ENCODE assay signal across 14 cellular contexts in the genomic region with DNA sequence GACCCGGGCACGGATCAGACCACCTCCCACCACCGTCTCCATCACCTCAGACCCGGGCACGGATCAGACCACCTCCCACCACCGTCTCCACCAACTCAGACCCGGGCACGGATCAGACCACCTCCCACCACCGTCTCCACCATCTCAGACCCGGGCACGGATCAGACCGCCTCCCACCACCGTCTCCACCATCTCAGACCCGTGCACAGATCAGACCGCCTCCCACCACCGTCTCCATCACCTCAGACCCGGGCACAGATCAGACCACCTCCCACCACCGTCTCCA. TPM values are rescaled to one million over a fixed set of nuclear protein-coding genes. Genes with fewer than 3 reads are reported as not detected.
"Had no signal": no experiment of that assay in that cellular context is flagged by ENCODE, and none has a peak within 500 bp of the region (broad histone marks: within the 10 kb centered on the region; RNA-seq: fewer than 3 reads in every experiment).

No MANE protein-coding gene starts in this region.

RNA-seq across cellular contexts. Expression of a gene that starts 25.6 kb away (rescaled TPM):
- total RNA-seq: activated CD4-positive, alpha-beta memory T cell treated with anti-CD3 and anti-CD28 coated beads for 36 hours; activated CD4-positive, alpha-beta T cell treated with anti-CD3 and anti-CD28 coated beads for 36 hours; activated CD8-positive, alpha-beta memory T cell treated with anti-CD3 and anti-CD28 coated beads for 36 hours; activated CD8-positive, alpha-beta T cell treated with anti-CD3 and anti-CD28 coated beads for 36 hours; activated naive CD4-positive, alpha-beta T cell treated with anti-CD3 and anti-CD28 coated beads, Interleukin-2, amount 50 U/mL, for 72 hours; activated naive CD8-positive, alpha-beta T cell treated with anti-CD3 and anti-CD28 coated beads for 36 hours; activated T-cell treated with anti-CD3 and anti-CD28 coated beads, Interleukin-2, amount 50 U/mL, for 4 hours; activated T-cell treated with anti-CD3 and anti-CD28 coated beads, Interleukin-2, amount 50 U/mL, for 72 hours; activated T-helper 1 cell treated with anti-CD3 and anti-CD28 coated beads, Interleukin-12 subunit alpha, Interleukin-12 subunit beta, Interleukin-2, Interleukin-4 antibody, amounts not matched to agents 30 ng/mL and 10 ng/mL and 1 ng/mL, durations not matched to agents 14 hours and 24 hours and 36 hours; activated T-helper 2 cell treated with anti-CD3 and anti-CD28 coated beads, Interferon-gamma antibody, Interleukin-2, Interleukin-4, amounts not matched to agents 10 μg/mL and 5 μg/mL and 100 μg/mL, durations not matched to agents 14 hours and 24 hours and 36 hours; aorta; T-cell; T-helper 17 cell; T-helper 2 cell treated with Interferon-gamma antibody and Interleukin-4, amounts not matched to agents 100 ng/mL and 5 ng/mL, for 36 hours had no signal
